Comparison of ENCODE assay signal across 2 cellular contexts in genomic region chr17:81408049-81408448, GRCh38.
TF ChIP-seq lines count a peak whose summit lies in the region.

No MANE protein-coding gene starts in this region.

TF ChIP-seq in HepG2, 621 proteins besides CTCF, POLR2A, EP300 and RAD21 (continues in another document):
- TF ChIP-seq ZNF18 (CRISPR knock-in tag; IDR thresholded peaks at IDR 0.05; ENCODE audit: insufficient replicate concordance) (no peak), PBX3 (CRISPR knock-in tag; IDR thresholded peaks at IDR 0.05; ENCODE audit: borderline replicate concordance) (no peak), MXD4 (CRISPR knock-in tag; IDR thresholded peaks at IDR 0.05) (no peak), SCMH1 (CRISPR knock-in tag; IDR thresholded peaks at IDR 0.05; ENCODE audit: borderline replicate concordance) (no peak), ZFP91 (CRISPR knock-in tag; IDR thresholded peaks at IDR 0.05; ENCODE audit: borderline replicate concordance) (0 out of 2 replicates have a peak, but pooled peaks have one; percentile 40), ZFP37 (CRISPR knock-in tag; IDR thresholded peaks at IDR 0.05; ENCODE audit: borderline replicate concordance) (no peak), RNF219 (CRISPR knock-in tag; IDR thresholded peaks at IDR 0.05) (no peak), CHD2 (IDR thresholded peaks at IDR 0.05; ENCODE audit: low read depth, low read length) (no peak), ATF7 (IDR thresholded peaks at IDR 0.05) (no peak), ATF7 (CRISPR knock-in tag; IDR thresholded peaks at IDR 0.05) (no peak), FOXO4 (CRISPR knock-in tag; conservative IDR thresholded peaks at IDR 0.05) (no peak), SRY (CRISPR knock-in tag; IDR thresholded peaks at IDR 0.05) (no peak), ZNF414 (CRISPR knock-in tag; IDR thresholded peaks at IDR 0.05) (no peak), NFYB (CRISPR knock-in tag; IDR thresholded peaks at IDR 0.05) (no peak), RXRA (CRISPR knock-in tag; IDR thresholded peaks at IDR 0.05) (peak; percentile 44; the same call in 1 of the 2 replicates)

TF ChIP-seq in H1, 55 proteins besides CTCF, POLR2A, EP300 and RAD21:
- no peak for TF ChIP-seq SRF (IDR thresholded peaks at IDR 0.05; ENCODE audit: low read depth, low read length)
- no peak for TF ChIP-seq RNF2 (IDR thresholded peaks at IDR 0.05; ENCODE audit: borderline replicate concordance, low read depth, low read length, missing control alignments, poor library complexity, severe bottlenecking)
- TF ChIP-seq ASH2L (IDR thresholded peaks at IDR 0.05; ENCODE audit: low read length) = no peak
- TF ChIP-seq CHD1 (IDR thresholded peaks at IDR 0.05; ENCODE audit: low read depth, low read length) = no peak
- TF ChIP-seq GABPA (IDR thresholded peaks at IDR 0.05; ENCODE audit: borderline replicate concordance, insufficient read depth, low read length) = no peak
- TF ChIP-seq TAF7 (optimal IDR thresholded peaks at IDR 0.05; ENCODE audit: borderline replicate concordance, low read depth, low read length) = no peak
- TF ChIP-seq MAX (IDR thresholded peaks at IDR 0.05) = no peak
- no peak for TF ChIP-seq JUN (IDR thresholded peaks at IDR 0.05; ENCODE audit: low read depth, low read length)
- no peak for TF ChIP-seq ATF3 (IDR thresholded peaks at IDR 0.05; ENCODE audit: insufficient read depth, low read depth, low read length)
- TF ChIP-seq RFX5 (IDR thresholded peaks at IDR 0.05; ENCODE audit: borderline replicate concordance, low read depth, low read length) = no peak
- no peak for TF ChIP-seq CREB1 (IDR thresholded peaks at IDR 0.05)
- TF ChIP-seq SP1 (IDR thresholded peaks at IDR 0.05; ENCODE audit: low read depth, low read length) = no peak
- no peak for TF ChIP-seq TEAD4 (IDR thresholded peaks at IDR 0.05; ENCODE audit: low read depth, low read length)
- no peak for TF ChIP-seq CBX5 (IDR thresholded peaks at IDR 0.05; ENCODE audit: low read depth, low read length)
- no peak for TF ChIP-seq JUND (IDR thresholded peaks at IDR 0.05; ENCODE audit: low read length)
